15 cellular contexts compared by ENCODE assay signal in the genomic region with DNA sequence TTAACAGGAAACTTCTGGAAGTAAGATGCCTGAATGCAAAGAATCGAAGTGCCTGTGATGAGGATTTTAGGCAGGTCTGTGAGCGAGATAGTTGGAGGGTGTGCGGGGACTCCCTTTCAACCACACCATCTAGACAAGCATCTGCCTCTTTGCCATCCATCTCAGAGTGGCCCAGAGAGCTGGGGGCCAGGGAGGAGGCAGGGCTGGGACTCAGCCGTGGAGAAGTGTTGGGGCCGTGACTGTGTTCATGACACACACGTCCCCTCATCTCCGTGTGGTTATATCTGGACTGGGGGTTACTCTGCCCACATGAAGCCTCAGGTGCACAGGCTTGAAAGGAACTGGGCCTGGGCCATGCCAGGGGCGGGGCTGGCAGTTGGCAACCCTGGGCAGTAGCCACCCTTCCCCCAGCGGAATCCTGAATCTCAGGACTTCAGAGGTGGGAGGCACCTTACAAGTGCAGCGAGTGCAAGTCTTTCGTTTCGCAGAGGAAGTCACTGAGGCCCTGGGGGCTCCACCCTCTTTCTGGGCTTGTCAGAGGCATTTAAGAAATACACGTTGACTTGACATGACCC.
DNase-seq lines count a peak whose midpoint lies in the region; ATAC-seq and TF ChIP-seq lines count a peak whose summit lies in the region.
"Had no signal": no experiment of that assay in that cellular context is flagged by ENCODE, and none has a peak within 500 bp of the region (broad histone marks: within the 10 kb centered on the region; RNA-seq: fewer than 3 reads in every experiment).

No MANE protein-coding gene starts in this region.

- 89% methylated on average over 9 of the region's 13 CpGs for WGBS in esophagus muscularis mucosa

- H3K36me3 ChIP-seq in GM23338 (ENCODE audit: insufficient read depth) (no peaks in the 10 kb centered on the region), esophagus muscularis mucosa (no peaks in the 10 kb centered on the region), neural progenitor cell (no peaks in the 10 kb centered on the region)
- H3K36me3 ChIP-seq in naive thymus-derived CD4-positive, alpha-beta T cell (ENCODE audit: control insufficient read depth in 2 of 3, insufficient read depth in 3 of 3, low read length in 3 of 3): no peaks in the 10 kb centered on the region
- H3K36me3 ChIP-seq: BLaER1 had no signal

- no peaks in the 10 kb centered on the region for H3K79me2 ChIP-seq in GM23338 (replicated peaks; ENCODE audit: insufficient read depth)
- no peaks in the 10 kb centered on the region for H3K79me2 ChIP-seq in neural progenitor cell (ENCODE audit: low read depth)

- H3K4me2 ChIP-seq in GM23338 (no peak overlapping the region), neural progenitor cell (no peak overlapping the region)
- H3K4me2 ChIP-seq: BLaER1 had no signal

- H3F3A ChIP-seq in GM23338 (replicated peaks; ENCODE audit: low read depth) (no peaks in the 10 kb centered on the region), neural progenitor cell (ENCODE audit: low read depth) (peaks cover 24% of the 10 kb centered on the region)

- H3K27ac ChIP-seq in GM23338 (ENCODE audit: low read depth): no peak overlapping the region
- no peak overlapping the region for H3K27ac ChIP-seq in esophagus muscularis mucosa (replicated peaks in 1 of 4)
- no peak overlapping the region for H3K27ac ChIP-seq in neural progenitor cell
- H3K27ac ChIP-seq in naive thymus-derived CD4-positive, alpha-beta T cell (ENCODE audit: low read depth, low read length): no peak overlapping the region
- H3K27ac ChIP-seq: 22Rv1, BLaER1 had no signal

- peaks cover 8% of the 10 kb centered on the region for H3K4me1 ChIP-seq in GM23338 (ENCODE audit: insufficient read depth)
- peaks cover 11 to 18% (median 13%) of the 10 kb centered on the region in 4 donors for H3K4me1 ChIP-seq in esophagus muscularis mucosa
- H3K4me1 ChIP-seq in neural progenitor cell: peaks cover 30% of the 10 kb centered on the region
- H3K4me1 ChIP-seq in naive thymus-derived CD4-positive, alpha-beta T cell (ENCODE audit: control insufficient read depth in 2 of 2, insufficient read depth in 2 of 2, low read length in 2 of 2): no peaks in the 10 kb centered on the region
- H3K4me1 ChIP-seq: BLaER1, Caco-2 had no signal

- POLR2A ChIA-PET in naive thymus-derived CD4-positive, alpha-beta T cell (lab: Charles Lee): no interaction called here

- H3K4me1 Mint-ChIP-seq in GM23338 (peaks cover 12% of the 10 kb centered on the region), neural progenitor cell (peaks cover 35% of the 10 kb centered on the region)
- H3K4me1 Mint-ChIP-seq in naive thymus-derived CD4-positive, alpha-beta T cell: no peaks in the 10 kb centered on the region
- H3K4me1 Mint-ChIP-seq: CD8-positive, alpha-beta memory T cell; IgD-negative memory B cell had no signal

- no peak overlapping the region for H3K27ac Mint-ChIP-seq in GM23338
- H3K27ac Mint-ChIP-seq in neural progenitor cell: peak overlapping the region; percentile 4
- H3K27ac Mint-ChIP-seq in naive thymus-derived CD4-positive, alpha-beta T cell: no peak overlapping the region
- H3K27ac Mint-ChIP-seq: CD8-positive, alpha-beta memory T cell; IgD-negative memory B cell had no signal

- no peak for ATAC-seq in GM23338
- peak; percentile 25 for ATAC-seq in sciatic nerve
- ATAC-seq in naive thymus-derived CD4-positive, alpha-beta T cell: no peak

- H3K9ac ChIP-seq in neural progenitor cell: no peak overlapping the region
- H3K9ac ChIP-seq: BLaER1 had no signal

- H3K4me3 ChIP-seq in GM23338 (no peak overlapping the region), esophagus muscularis mucosa (no peak overlapping the region), neural progenitor cell (no peak overlapping the region)
- H3K4me3 ChIP-seq in naive thymus-derived CD4-positive, alpha-beta T cell (ENCODE audit: low read length): no peak overlapping the region
- H3K4me3 ChIP-seq: BLaER1 had no signal

- no peaks in the 10 kb centered on the region; the same call in 1 of the 2 replicates for H3K9me2 ChIP-seq in GM23338 (ENCODE audit: insufficient read depth)

- H3K27me3 Mint-ChIP-seq in GM23338 (ENCODE audit: insufficient read depth, low read depth, poor library complexity): no peaks in the 10 kb centered on the region
- no peaks in the 10 kb centered on the region for H3K27me3 Mint-ChIP-seq in neural progenitor cell (ENCODE audit: insufficient read depth, low read depth)
- H3K27me3 Mint-ChIP-seq in naive thymus-derived CD4-positive, alpha-beta T cell: peaks cover 9 to 29% (median 21%) of the 10 kb centered on the region in 5 donors
- H3K27me3 Mint-ChIP-seq: IgD-negative memory B cell had no signal

- no peak for TF ChIP-seq EP300 in esophagus muscularis mucosa (IDR thresholded peaks at IDR 0.05)

- TF ChIP-seq POLR2A in esophagus muscularis mucosa (IDR thresholded peaks at IDR 0.05; ENCODE audit: low read depth): no peak

- no peaks in the 10 kb centered on the region for H4K20me1 ChIP-seq in GM23338 (replicated peaks; ENCODE audit: insufficient read depth)
- H4K20me1 ChIP-seq in neural progenitor cell (ENCODE audit: low read depth): no peaks in the 10 kb centered on the region
- H4K20me1 ChIP-seq: BLaER1 had no signal

- H2AFZ ChIP-seq in GM23338: peak overlapping the region; percentile 35; the same call in 1 of the 2 replicates
- H2AFZ ChIP-seq in neural progenitor cell (replicated peaks): no peak overlapping the region

- intact Hi-C loops in esophagus muscularis mucosa (cut with DNase I) (loop anchor here (5.0 kb wide), 1 partner anchor 1832 kb away; a partner anchor contains a TSS), sciatic nerve (cut with DNase I) (loop anchor here (10.0 kb wide), 1 partner anchor 1835 kb away; a partner anchor contains a TSS)
- intact Hi-C loops in naive thymus-derived CD4-positive, alpha-beta T cell (cut with micrococcal nuclease): loop anchor here in 1 of 2 donors (5.0 kb wide), 1 partner anchor 947 kb away; no protein-coding TSS in a partner anchor

- DNase-seq in GM23338 (ENCODE audit: low spot score) (no peak), esophagus muscularis mucosa (ENCODE audit: extremely low spot score) (peak; percentile 77), neural progenitor cell (ENCODE audit: low spot score) (no peak), sciatic nerve (ENCODE audit: low spot score) (no peak), NCI-H2107 treated with DMSO at 0.1 percent for 48 hours (lab: John Stamatoyannopoulos, UW; ENCODE audit: unreplicated experiment) (no peak), Kasumi-1 (lab: John Stamatoyannopoulos, UW) (no peak), GOT3 (lab: John Stamatoyannopoulos, UW) (no peak)
- DNase-seq in naive thymus-derived CD4-positive, alpha-beta T cell: no peak
- DNase-seq: Caco-2; CD8-positive, alpha-beta memory T cell; GF-D8; H7 had no signal

- H3K36me3 Mint-ChIP-seq in GM23338 (ENCODE audit: low read depth): no peaks in the 10 kb centered on the region
- H3K36me3 Mint-ChIP-seq in neural progenitor cell: no peaks in the 10 kb centered on the region
- no peaks in the 10 kb centered on the region for H3K36me3 Mint-ChIP-seq in naive thymus-derived CD4-positive, alpha-beta T cell
- H3K36me3 Mint-ChIP-seq: CD8-positive, alpha-beta memory T cell; IgD-negative memory B cell had no signal

- no peak overlapping the region for H3K4me3 Mint-ChIP-seq in GM23338
- H3K4me3 Mint-ChIP-seq in neural progenitor cell: no peak overlapping the region
- no peak overlapping the region for H3K4me3 Mint-ChIP-seq in naive thymus-derived CD4-positive, alpha-beta T cell
- H3K4me3 Mint-ChIP-seq: CD8-positive, alpha-beta memory T cell; IgD-negative memory B cell had no signal

- H3K9me3 Mint-ChIP-seq in GM23338 (no peaks in the 10 kb centered on the region), neural progenitor cell (no peaks in the 10 kb centered on the region)
- H3K9me3 Mint-ChIP-seq in naive thymus-derived CD4-positive, alpha-beta T cell: no peaks in the 10 kb centered on the region
- H3K9me3 Mint-ChIP-seq: CD8-positive, alpha-beta memory T cell had no signal

- TF ChIP-seq CTCF in GM23338 (conservative IDR thresholded peaks at IDR 0.05; ENCODE audit: low read depth in 2 of 2): no peak
- TF ChIP-seq CTCF in esophagus muscularis mucosa (IDR thresholded peaks at IDR 0.05): no peak
- TF ChIP-seq CTCF in neural progenitor cell (IDR thresholded peaks at IDR 0.05): no peak

- CTCF ChIA-PET in naive thymus-derived CD4-positive, alpha-beta T cell (lab: Charles Lee): no interaction called here

- H3K9me3 ChIP-seq in esophagus muscularis mucosa (no peaks in the 10 kb centered on the region), neural progenitor cell (ENCODE audit: low read depth) (no peaks in the 10 kb centered on the region)
- H3K9me3 ChIP-seq in naive thymus-derived CD4-positive, alpha-beta T cell (ENCODE audit: control insufficient read depth in 2 of 3, low read length in 3 of 3): no peaks in the 10 kb centered on the region
- H3K9me3 ChIP-seq: BLaER1, Caco-2 had no signal

- H3K27me3 ChIP-seq in GM23338 (ENCODE audit: insufficient read depth) (no peaks in the 10 kb centered on the region), esophagus muscularis mucosa (peaks cover 0 to 11% (median 0%) of the 10 kb centered on the region in 4 donors), neural progenitor cell (no peaks in the 10 kb centered on the region)
- no peaks in the 10 kb centered on the region for H3K27me3 ChIP-seq in naive thymus-derived CD4-positive, alpha-beta T cell (ENCODE audit: control insufficient read depth in 2 of 2, insufficient read depth in 2 of 2, low read length in 2 of 2)
- H3K27me3 ChIP-seq: BLaER1 had no signal

TF ChIP-seq in GM23338, 12 proteins besides CTCF, POLR2A, EP300 and RAD21 (continues in another document):
- TF ChIP-seq STAT1 (IDR thresholded peaks at IDR 0.05; ENCODE audit: unreplicated experiment) (no peak), NANOG (IDR thresholded peaks at IDR 0.05; ENCODE audit: borderline replicate concordance) (no peak), POLR2AphosphoS5 (IDR thresholded peaks at IDR 0.05; ENCODE audit: low read depth) (no peak)
- TF ChIP-seq, protein P1, sequence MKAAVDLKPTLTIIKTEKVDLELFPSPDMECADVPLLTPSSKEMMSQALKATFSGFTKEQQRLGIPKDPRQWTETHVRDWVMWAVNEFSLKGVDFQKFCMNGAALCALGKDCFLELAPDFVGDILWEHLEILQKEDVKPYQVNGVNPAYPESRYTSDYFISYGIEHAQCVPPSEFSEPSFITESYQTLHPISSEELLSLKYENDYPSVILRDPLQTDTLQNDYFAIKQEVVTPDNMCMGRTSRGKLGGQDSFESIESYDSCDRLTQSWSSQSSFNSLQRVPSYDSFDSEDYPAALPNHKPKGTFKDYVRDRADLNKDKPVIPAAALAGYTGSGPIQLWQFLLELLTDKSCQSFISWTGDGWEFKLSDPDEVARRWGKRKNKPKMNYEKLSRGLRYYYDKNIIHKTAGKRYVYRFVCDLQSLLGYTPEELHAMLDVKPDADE (IDR thresholded peaks at IDR 0.05): no peak
